In the genomic region with DNA sequence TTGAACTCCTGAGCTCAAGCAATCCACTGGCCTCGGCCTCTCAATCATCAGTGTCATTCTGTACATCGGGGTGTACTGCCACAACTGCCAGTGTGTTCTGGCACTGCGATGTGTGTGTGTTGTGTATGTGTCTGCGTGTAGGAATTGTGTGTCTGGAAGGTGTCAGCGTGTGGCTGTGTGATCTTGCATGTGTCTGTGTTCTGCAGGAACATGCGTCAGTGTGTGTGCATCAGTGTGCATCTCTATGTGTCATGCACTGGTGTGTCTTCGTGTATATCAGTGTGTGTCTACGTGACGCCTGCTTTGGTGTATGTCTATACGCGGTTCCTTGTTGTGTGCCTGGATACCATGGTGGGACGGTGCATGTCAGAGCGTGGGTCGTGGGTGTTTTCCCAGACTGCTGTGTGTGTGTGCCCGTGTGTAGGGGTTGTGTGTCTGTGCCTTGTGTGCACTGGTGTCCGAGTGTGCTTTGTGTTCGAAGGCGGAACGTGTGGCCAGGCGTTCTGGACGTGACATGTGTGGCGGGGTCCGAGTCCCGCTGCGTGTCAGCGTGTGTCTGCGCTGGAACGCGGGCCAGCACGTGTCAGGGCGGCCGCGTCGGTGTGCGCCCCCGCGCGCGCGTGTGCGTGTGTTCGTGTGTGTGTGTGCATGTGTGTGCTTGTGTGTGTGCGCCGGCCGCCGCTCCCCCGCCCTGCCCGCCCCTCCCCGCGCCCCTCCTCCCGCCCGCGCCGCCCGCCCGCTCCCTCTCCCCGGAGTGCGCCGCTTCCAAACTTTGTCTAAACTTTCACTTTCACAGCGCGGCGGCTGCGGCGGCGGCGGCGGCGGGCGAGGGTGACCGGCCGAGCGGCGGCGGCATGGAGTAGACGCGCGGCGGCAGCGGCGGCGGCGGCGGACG, we compare ENCODE assay signal across 1 cellular context.
TF ChIP-seq lines count a peak whose summit lies in the region.

A gene (plus strand): TSS at position 775 of the 895 bp plus-strand sequence. CDS start 363 bp downstream, outside the sequence.

TF ChIP-seq in HepG2, 621 proteins besides CTCF, POLR2A, EP300 and RAD21 (continued from another document):
- TF ChIP-seq, protein P1, sequence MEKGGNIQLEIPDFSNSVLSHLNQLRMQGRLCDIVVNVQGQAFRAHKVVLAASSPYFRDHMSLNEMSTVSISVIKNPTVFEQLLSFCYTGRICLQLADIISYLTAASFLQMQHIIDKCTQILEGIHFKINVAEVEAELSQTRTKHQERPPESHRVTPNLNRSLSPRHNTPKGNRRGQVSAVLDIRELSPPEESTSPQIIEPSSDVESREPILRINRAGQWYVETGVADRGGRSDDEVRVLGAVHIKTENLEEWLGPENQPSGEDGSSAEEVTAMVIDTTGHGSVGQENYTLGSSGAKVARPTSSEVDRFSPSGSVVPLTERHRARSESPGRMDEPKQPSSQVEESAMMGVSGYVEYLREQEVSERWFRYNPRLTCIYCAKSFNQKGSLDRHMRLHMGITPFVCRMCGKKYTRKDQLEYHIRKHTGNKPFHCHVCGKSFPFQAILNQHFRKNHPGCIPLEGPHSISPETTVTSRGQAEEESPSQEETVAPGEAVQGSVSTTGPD (CRISPR knock-in tag; IDR thresholded peaks at IDR 0.05): no peak
- no peak for TF ChIP-seq MED1 (CRISPR knock-in tag; IDR thresholded peaks at IDR 0.05)
- TF ChIP-seq, protein P2, sequence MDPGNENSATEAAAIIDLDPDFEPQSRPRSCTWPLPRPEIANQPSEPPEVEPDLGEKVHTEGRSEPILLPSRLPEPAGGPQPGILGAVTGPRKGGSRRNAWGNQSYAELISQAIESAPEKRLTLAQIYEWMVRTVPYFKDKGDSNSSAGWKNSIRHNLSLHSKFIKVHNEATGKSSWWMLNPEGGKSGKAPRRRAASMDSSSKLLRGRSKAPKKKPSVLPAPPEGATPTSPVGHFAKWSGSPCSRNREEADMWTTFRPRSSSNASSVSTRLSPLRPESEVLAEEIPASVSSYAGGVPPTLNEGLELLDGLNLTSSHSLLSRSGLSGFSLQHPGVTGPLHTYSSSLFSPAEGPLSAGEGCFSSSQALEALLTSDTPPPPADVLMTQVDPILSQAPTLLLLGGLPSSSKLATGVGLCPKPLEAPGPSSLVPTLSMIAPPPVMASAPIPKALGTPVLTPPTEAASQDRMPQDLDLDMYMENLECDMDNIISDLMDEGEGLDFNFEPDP (CRISPR knock-in tag; conservative IDR thresholded peaks at IDR 0.05): no peak
- no peak for TF ChIP-seq ZSCAN20 (CRISPR knock-in tag; IDR thresholded peaks at IDR 0.05; ENCODE audit: borderline replicate concordance)
- TF ChIP-seq ZFYVE20 (CRISPR knock-in tag; IDR thresholded peaks at IDR 0.05; ENCODE audit: borderline replicate concordance, low read depth): no peak
- TF ChIP-seq, protein P3, sequence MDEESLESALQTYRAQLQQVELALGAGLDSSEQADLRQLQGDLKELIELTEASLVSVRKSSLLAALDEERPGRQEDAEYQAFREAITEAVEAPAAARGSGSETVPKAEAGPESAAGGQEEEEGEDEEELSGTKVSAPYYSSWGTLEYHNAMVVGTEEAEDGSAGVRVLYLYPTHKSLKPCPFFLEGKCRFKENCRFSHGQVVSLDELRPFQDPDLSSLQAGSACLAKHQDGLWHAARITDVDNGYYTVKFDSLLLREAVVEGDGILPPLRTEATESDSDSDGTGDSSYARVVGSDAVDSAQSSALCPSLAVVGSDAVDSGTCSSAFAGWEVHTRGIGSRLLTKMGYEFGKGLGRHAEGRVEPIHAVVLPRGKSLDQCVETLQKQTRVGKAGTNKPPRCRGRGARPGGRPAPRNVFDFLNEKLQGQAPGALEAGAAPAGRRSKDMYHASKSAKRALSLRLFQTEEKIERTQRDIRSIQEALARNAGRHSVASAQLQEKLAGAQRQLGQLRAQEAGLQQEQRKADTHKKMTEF (CRISPR knock-in tag; IDR thresholded peaks at IDR 0.05): no peak
- TF ChIP-seq HNRNPH1 (optimal IDR thresholded peaks at IDR 0.05; ENCODE audit: low read depth, low read length): no peak
- TF ChIP-seq, protein P4, sequence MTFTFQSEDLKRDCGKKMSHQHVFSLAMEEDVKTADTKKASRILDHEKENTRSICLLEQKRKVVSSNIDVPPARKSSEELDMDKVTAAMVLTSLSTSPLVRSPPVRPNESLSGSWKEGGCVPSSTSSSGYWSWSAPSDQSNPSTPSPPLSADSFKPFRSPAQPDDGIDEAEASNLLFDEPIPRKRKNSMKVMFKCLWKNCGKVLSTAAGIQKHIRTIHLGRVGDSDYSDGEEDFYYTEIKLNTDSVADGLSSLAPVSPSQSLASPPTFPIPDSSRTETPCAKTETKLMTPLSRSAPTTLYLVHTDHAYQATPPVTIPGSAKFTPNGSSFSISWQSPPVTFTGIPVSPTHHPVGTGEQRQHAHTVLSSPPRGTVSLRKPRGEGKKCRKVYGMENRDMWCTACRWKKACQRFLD (CRISPR knock-in tag; IDR thresholded peaks at IDR 0.05; ENCODE audit: borderline replicate concordance): no peak
- TF ChIP-seq ZNF724P (CRISPR knock-in tag; IDR thresholded peaks at IDR 0.05; ENCODE audit: borderline replicate concordance): no peak
- no peak for TF ChIP-seq FOXK2 (IDR thresholded peaks at IDR 0.05)
- TF ChIP-seq, protein P5, sequence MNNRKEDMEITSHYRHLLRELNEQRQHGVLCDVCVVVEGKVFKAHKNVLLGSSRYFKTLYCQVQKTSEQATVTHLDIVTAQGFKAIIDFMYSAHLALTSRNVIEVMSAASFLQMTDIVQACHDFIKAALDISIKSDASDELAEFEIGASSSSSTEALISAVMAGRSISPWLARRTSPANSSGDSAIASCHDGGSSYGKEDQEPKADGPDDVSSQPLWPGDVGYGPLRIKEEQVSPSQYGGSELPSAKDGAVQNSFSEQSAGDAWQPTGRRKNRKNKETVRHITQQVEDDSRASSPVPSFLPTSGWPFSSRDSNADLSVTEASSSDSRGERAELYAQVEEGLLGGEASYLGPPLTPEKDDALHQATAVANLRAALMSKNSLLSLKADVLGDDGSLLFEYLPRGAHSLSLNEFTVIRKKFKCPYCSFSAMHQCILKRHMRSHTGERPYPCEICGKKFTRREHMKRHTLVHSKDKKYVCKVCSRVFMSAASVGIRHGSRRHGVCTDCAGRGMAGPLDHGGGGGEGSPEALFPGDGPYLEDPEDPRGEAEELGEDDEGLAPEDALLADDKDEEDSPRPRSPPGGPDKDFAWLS (CRISPR knock-in tag; IDR thresholded peaks at IDR 0.05; ENCODE audit: borderline replicate concordance): no peak
- TF ChIP-seq, protein P6, sequence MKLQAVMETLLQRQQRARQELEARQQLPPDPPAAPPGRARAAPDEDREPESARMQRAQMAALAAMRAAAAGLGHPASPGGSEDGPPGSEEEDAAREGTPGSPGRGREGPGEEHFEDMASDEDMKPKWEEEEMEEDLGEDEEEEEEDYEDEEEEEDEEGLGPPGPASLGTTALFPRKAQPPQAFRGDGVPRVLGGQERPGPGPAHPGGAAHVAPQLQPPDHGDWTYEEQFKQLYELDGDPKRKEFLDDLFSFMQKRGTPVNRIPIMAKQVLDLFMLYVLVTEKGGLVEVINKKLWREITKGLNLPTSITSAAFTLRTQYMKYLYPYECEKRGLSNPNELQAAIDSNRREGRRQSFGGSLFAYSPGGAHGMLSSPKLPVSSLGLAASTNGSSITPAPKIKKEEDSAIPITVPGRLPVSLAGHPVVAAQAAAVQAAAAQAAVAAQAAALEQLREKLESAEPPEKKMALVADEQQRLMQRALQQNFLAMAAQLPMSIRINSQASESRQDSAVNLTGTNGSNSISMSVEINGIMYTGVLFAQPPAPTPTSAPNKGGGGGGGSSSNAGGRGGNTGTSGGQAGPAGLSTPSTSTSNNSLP (IDR thresholded peaks at IDR 0.05; ENCODE audit: low read depth, low read length): no peak
- TF ChIP-seq, protein P7, sequence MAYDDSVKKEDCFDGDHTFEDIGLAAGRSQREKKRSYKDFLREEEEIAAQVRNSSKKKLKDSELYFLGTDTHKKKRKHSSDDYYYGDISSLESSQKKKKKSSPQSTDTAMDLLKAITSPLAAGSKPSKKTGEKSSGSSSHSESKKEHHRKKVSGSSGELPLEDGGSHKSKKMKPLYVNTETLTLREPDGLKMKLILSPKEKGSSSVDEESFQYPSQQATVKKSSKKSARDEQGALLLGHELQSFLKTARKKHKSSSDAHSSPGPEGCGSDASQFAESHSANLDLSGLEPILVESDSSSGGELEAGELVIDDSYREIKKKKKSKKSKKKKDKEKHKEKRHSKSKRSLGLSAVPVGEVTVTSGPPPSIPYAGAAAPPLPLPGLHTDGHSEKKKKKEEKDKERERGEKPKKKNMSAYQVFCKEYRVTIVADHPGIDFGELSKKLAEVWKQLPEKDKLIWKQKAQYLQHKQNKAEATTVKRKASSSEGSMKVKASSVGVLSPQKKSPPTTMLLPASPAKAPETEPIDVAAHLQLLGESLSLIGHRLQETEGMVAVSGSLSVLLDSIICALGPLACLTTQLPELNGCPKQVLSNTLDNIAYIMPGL (CRISPR knock-in tag; IDR thresholded peaks at IDR 0.05; ENCODE audit: borderline replicate concordance in 1 of 2, low read depth in 1 of 2): no peak
- TF ChIP-seq ZNF572 (CRISPR knock-in tag; IDR thresholded peaks at IDR 0.05): no peak
- no peak for TF ChIP-seq TBP (CRISPR knock-in tag; IDR thresholded peaks at IDR 0.05)
- TF ChIP-seq SAFB2 (CRISPR knock-in tag; IDR thresholded peaks at IDR 0.05; ENCODE audit: borderline replicate concordance, low read depth): no peak
- TF ChIP-seq, protein P8, sequence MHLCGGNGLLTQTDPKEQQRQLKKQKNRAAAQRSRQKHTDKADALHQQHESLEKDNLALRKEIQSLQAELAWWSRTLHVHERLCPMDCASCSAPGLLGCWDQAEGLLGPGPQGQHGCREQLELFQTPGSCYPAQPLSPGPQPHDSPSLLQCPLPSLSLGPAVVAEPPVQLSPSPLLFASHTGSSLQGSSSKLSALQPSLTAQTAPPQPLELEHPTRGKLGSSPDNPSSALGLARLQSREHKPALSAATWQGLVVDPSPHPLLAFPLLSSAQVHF (CRISPR knock-in tag; IDR thresholded peaks at IDR 0.05): no peak
- TF ChIP-seq ZFP41 (CRISPR knock-in tag; IDR thresholded peaks at IDR 0.05; ENCODE audit: borderline replicate concordance): 0 out of 2 replicates have a peak, but pooled peaks have one; percentile 23
- no peak for TF ChIP-seq U2AF1 (optimal IDR thresholded peaks at IDR 0.05; ENCODE audit: low read depth, low read length)
- TF ChIP-seq, protein P9, sequence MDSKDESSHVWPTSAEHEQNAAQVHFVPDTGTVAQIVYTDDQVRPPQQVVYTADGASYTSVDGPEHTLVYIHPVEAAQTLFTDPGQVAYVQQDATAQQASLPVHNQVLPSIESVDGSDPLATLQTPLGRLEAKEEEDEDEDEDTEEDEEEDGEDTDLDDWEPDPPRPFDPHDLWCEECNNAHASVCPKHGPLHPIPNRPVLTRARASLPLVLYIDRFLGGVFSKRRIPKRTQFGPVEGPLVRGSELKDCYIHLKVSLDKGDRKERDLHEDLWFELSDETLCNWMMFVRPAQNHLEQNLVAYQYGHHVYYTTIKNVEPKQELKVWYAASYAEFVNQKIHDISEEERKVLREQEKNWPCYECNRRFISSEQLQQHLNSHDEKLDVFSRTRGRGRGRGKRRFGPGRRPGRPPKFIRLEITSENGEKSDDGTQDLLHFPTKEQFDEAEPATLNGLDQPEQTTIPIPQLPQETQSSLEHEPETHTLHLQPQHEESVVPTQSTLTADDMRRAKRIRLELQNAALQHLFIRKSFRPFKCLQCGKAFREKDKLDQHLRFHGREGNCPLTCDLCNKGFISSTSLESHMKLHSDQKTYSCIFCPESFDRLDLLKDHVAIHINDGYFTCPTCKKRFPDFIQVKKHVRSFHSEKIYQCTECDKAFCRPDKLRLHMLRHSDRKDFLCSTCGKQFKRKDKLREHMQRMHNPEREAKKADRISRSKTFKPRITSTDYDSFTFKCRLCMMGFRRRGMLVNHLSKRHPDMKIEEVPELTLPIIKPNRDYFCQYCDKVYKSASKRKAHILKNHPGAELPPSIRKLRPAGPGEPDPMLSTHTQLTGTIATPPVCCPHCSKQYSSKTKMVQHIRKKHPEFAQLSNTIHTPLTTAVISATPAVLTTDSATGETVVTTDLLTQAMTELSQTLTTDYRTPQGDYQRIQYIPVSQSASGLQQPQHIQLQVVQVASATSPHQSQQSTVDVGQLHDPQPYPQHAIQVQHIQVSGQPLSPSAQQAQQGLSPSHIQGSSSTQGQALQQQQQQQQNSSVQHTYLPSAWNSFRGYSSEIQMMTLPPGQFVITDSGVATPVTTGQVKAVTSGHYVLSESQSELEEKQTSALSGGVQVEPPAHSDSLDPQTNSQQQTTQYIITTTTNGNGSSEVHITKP (CRISPR knock-in tag; IDR thresholded peaks at IDR 0.05; ENCODE audit: low read depth): no peak
- TF ChIP-seq CENPX (CRISPR knock-in tag; IDR thresholded peaks at IDR 0.05): no peak
- no peak for TF ChIP-seq ZNF335 (CRISPR knock-in tag; IDR thresholded peaks at IDR 0.05)
- TF ChIP-seq ISX (CRISPR knock-in tag; conservative IDR thresholded peaks at IDR 0.05): no peak
- TF ChIP-seq MAZ (IDR thresholded peaks at IDR 0.05; ENCODE audit: borderline replicate concordance, low read depth, low read length): no peak
- peak; percentile 53; the same call in 1 of the 2 replicates for TF ChIP-seq MAZ (CRISPR knock-in tag; IDR thresholded peaks at IDR 0.05; ENCODE audit: low read depth)
- TF ChIP-seq MXD4 (CRISPR knock-in tag; IDR thresholded peaks at IDR 0.05): no peak
- TF ChIP-seq, protein P10, sequence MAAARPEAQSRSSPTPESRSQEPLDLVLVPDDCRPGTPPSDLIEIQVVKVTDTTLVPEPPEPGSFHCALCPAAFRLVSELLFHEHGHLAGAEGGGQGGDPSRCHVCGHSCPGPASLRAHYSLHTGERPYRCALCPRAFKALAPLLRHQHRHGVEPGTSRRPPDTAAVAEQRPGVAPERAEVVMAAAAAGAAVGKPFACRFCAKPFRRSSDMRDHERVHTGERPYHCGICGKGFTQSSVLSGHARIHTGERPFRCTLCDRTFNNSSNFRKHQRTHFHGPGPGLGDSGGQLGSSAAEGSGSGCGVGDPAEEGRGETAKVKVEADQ (CRISPR knock-in tag; IDR thresholded peaks at IDR 0.05; ENCODE audit: borderline replicate concordance): no peak
- no peak for TF ChIP-seq ZNF7 (CRISPR knock-in tag; IDR thresholded peaks at IDR 0.05)
- no peak for TF ChIP-seq NAIF1 (CRISPR knock-in tag; IDR thresholded peaks at IDR 0.05; ENCODE audit: borderline replicate concordance)
- no peak for TF ChIP-seq SOX6 (IDR thresholded peaks at IDR 0.05)
- TF ChIP-seq SOX6 (CRISPR knock-in tag; IDR thresholded peaks at IDR 0.05): no peak
- TF ChIP-seq TOPORS (CRISPR knock-in tag; IDR thresholded peaks at IDR 0.05): no peak
- no peak for TF ChIP-seq REXO4 (CRISPR knock-in tag; IDR thresholded peaks at IDR 0.05; ENCODE audit: borderline replicate concordance)
- TF ChIP-seq ARID2 (CRISPR knock-in tag; IDR thresholded peaks at IDR 0.05; ENCODE audit: borderline replicate concordance): no peak
- no peak for TF ChIP-seq ZSCAN9 (CRISPR knock-in tag; IDR thresholded peaks at IDR 0.05; ENCODE audit: borderline replicate concordance)
- no peak for TF ChIP-seq CENPT (CRISPR knock-in tag; IDR thresholded peaks at IDR 0.05; ENCODE audit: low read depth)
